Comparison of ENCODE assay signal across 8 cellular contexts in genomic region chr17:47941246-47941997, GRCh38. TPM values are rescaled to one million over a fixed set of nuclear protein-coding genes. Genes with fewer than 3 reads are reported as not detected.
DNase-seq lines count a peak whose midpoint lies in the region; ATAC-seq, FAIRE-seq and TF ChIP-seq lines count a peak whose summit lies in the region.

Gene PNPO, plus strand, starts transcription at chr17:47941571. Its CDS starts 105 bp downstream, at chr17:47941676.

- FAIRE-seq in small intestine (lab: Jason Lieb, UNC) = peak; percentile 94

- peak within 1 kb of the TSS; percentile 85 for H2AFZ ChIP-seq in mammary epithelial cell (ENCODE audit: low read depth, low read length)

- WGBS in mammary epithelial cell (ENCODE audit: low coverage, missing lambda C conversion rate) = under 1% methylated on average over 30 of the region's 46 CpGs
- 0 to 2% (median 1%) methylated on average over 46 of the region's 46 CpGs for WGBS in small intestine, 3 donors

- H3K4me2 ChIP-seq in mammary epithelial cell (ENCODE audit: insufficient read depth, low read depth, low read length) = peak within 1 kb of the TSS; percentile 83

- H3K9ac ChIP-seq in mammary epithelial cell (ENCODE audit: insufficient read depth, low read length) = peak within 1 kb of the TSS; percentile 75

- H3K4me1 ChIP-seq in mammary epithelial cell (ENCODE audit: insufficient read depth, low read length) = peaks cover 19% of the 10 kb centered on the region
- peaks cover 0 to 3% of the 10 kb centered on the region in 2 donors for H3K4me1 ChIP-seq in small intestine (ENCODE audit: control insufficient read depth in 2 of 2, insufficient read depth in 1 of 2, low read depth in 1 of 2, low read length in 1 of 2)

- dilution Hi-C loops in mammary epithelial cell (cut with HindIII; ENCODE audit: low sequenced_read_pairs) = loop anchor here (5.0 kb wide), 1 partner anchor 84 kb away; no protein-coding TSS in a partner anchor

- ATAC-seq in GM18870 (IDR thresholded peaks at IDR 0.05; ENCODE audit: unreplicated experiment) = peak; percentile 82
- peak; percentile 93 for ATAC-seq in HG03135 (IDR thresholded peaks at IDR 0.05; ENCODE audit: unreplicated experiment)

- H3K4me3 ChIP-seq in WERI-Rb-1 (ENCODE audit: low read depth, low read length) (peak within 1 kb of the TSS; percentile 46), mammary epithelial cell (replicated peaks in 1 of 3; ENCODE audit: insufficient read depth in 1 of 3, low read depth in 2 of 3, low read length in 3 of 3) (peak within 1 kb of the TSS; percentile 65 to 78 (median 67)), small intestine (ENCODE audit: low read depth in 1 of 2, low read length in 2 of 2) (peak within 1 kb of the TSS; percentile 60 to 79)

- H3K27ac ChIP-seq in WERI-Rb-1 = no peak within 1 kb of the TSS
- H3K27ac ChIP-seq in mammary epithelial cell (ENCODE audit: insufficient read depth, low read depth, low read length) = peak within 1 kb of the TSS; percentile 58
- H3K27ac ChIP-seq in small intestine (ENCODE audit: low read depth in 1 of 2, low read length in 1 of 2) = peak within 1 kb of the TSS; percentile 74 to 84

- BruUV-seq in mammary epithelial cell (replicated peaks; lab: Mats Ljungman, UMichigan) = TSS peak; percentile 18

- TF ChIP-seq CTCF in WERI-Rb-1 (IDR thresholded peaks at IDR 0.05; ENCODE audit: low read depth, low read length) (no peak), mammary epithelial cell (conservative IDR thresholded peaks at IDR 0.05 in 1 of 2, IDR thresholded peaks at IDR 0.05 in 1 of 2; ENCODE audit: extremely low read depth in 1 of 2, insufficient read depth in 1 of 2, low read depth in 1 of 2, low read length in 2 of 2) (peak in 1 of 2 donors; percentile 23)

- H3K79me2 ChIP-seq in mammary epithelial cell (ENCODE audit: insufficient read depth, low read length) = peaks cover 21% of the 10 kb centered on the region

- in situ Hi-C loops in ACHN (cut with HindIII; ENCODE audit: low pct_ligation_motif_present, low pct_unique_long_range_greater_than_20kb, low sequenced_read_pairs) = no loop called here
- in situ Hi-C loops in mammary epithelial cell (cut with MboI; ENCODE audit: low sequenced_read_pairs in 2 of 2) = loop anchor here in 1 of 2 donors (10.0 kb wide), 1 partner anchor 97 kb away; the partner anchor contains the start of gene SCRN2

- H4K20me1 ChIP-seq in mammary epithelial cell (ENCODE audit: insufficient read depth, low read length) = no peaks in the 10 kb centered on the region

- DNase-seq in ACHN (peak; percentile 100), NCI-H2196 treated with DMSO at 0.1 percent for 48 hours (lab: John Stamatoyannopoulos, UW; ENCODE audit: unreplicated experiment) (peak; percentile 99), WERI-Rb-1 (peak; percentile 88), mammary epithelial cell (peak; percentile 99), iPS-NIHi11 (ENCODE audit: low spot score) (peak; percentile 99), small intestine (peak; percentile 100)

- no peaks in the 10 kb centered on the region for H3K36me3 ChIP-seq in WERI-Rb-1
- H3K36me3 ChIP-seq in mammary epithelial cell (ENCODE audit: insufficient read depth, low read length) = peaks cover 14% of the 10 kb centered on the region
- no peaks in the 10 kb centered on the region for H3K36me3 ChIP-seq in small intestine (ENCODE audit: control insufficient read depth in 2 of 2, insufficient read depth in 2 of 2, low read length in 2 of 2)

- CTCF ChIA-PET in mammary epithelial cell (lab: Charles Lee; ENCODE audit: low non-redundant PET) = interaction anchor here (0.7 to 1.0 kb wide), 2 partner anchors 29 to 124 kb away, joined by 3 to 8 read pairs; partner anchors contain the start of gene CDK5RAP3

- intact Hi-C loops in mammary epithelial cell (cut with micrococcal nuclease) = loop anchor here (1.0 to 10.0 kb wide), 2 partner anchors 46 to 193 kb away; no protein-coding TSS in a partner anchor

- H3K9me3 ChIP-seq in WERI-Rb-1 (ENCODE audit: severe bottlenecking) (peaks cover 3% of the 10 kb centered on the region), mammary epithelial cell (replicated peaks; ENCODE audit: insufficient read depth, low read length) (no peaks in the 10 kb centered on the region), small intestine (ENCODE audit: control insufficient read depth, low read depth) (no peaks in the 10 kb centered on the region)

- H3K27me3 ChIP-seq in WERI-Rb-1 (ENCODE audit: insufficient read depth, low read depth, severe bottlenecking) (no peaks in the 10 kb centered on the region), mammary epithelial cell (ENCODE audit: insufficient read depth, low read length) (no peaks in the 10 kb centered on the region), small intestine (ENCODE audit: control insufficient read depth in 2 of 2, insufficient read depth in 2 of 2, low read length in 2 of 2) (no peaks in the 10 kb centered on the region)

RNA-seq across cellular contexts. Expression of gene PNPO, which starts in this region (rescaled TPM):
- 10 to 100 TPM; 63.5 to 89.5 TPM for total RNA-seq in mammary epithelial cell
- polyA plus RNA-seq in mammary epithelial cell = 62.4 TPM
- 78.2 TPM for polyA minus RNA-seq in mammary epithelial cell
- 10 to 100 TPM; 10.8 to 20.8 (median 17.4) TPM for polyA plus RNA-seq in small intestine
